ENCODE assay signal across 25 cellular contexts in genomic region chr12:28122756-28123155, GRCh38.
"Had no signal": no experiment of that assay in that cellular context is flagged by ENCODE, and none has a peak within 500 bp of the region (broad histone marks: within the 10 kb centered on the region; RNA-seq: fewer than 3 reads in every experiment).

No MANE protein-coding gene starts in this region.

- DNase-seq: dorsolateral prefrontal cortex; effector CD4-positive, alpha-beta T cell; foreskin fibroblast; gastrocnemius medialis; heart left ventricle; left cardiac atrium; left lung; midbrain; naive thymus-derived CD8-positive, alpha-beta T cell; nephron progenitor cell; nucleus accumbens; right cardiac atrium; sigmoid colon; spleen; stimulated activated naive B cell treated with anti-CD40 and anti-IgM and Interleukin-4, amounts not matched to agents 10 μg/mL and 1 μg/mL and 100 μg/mL, for 72 hours; transverse colon; upper lobe of right lung; uterus had no signal

- H3K4me3 ChIP-seq: dorsolateral prefrontal cortex, gastrocnemius medialis, heart left ventricle, hepatocyte, left lung, prostate gland, sigmoid colon, spleen, suprapubic skin, transverse colon, upper lobe of right lung, uterus had no signal

- H3K4me1 ChIP-seq: gastrocnemius medialis, heart left ventricle, left lung, prostate gland, sigmoid colon, spleen, suprapubic skin, transverse colon, upper lobe of right lung, uterus had no signal

- FAIRE-seq: colon, islet of Langerhans had no signal

- H3K4me3 Mint-ChIP-seq: naive thymus-derived CD8-positive, alpha-beta T cell; nephron progenitor cell; stimulated activated naive B cell treated with anti-CD40 and anti-IgM and Interleukin-4, amounts not matched to agents 10 μg/mL and 1 μg/mL and 100 μg/mL, for 72 hours; stimulated activated naive CD8-positive, alpha-beta T cell treated with anti-CD3 and anti-CD28 coated beads, Interleukin-15, Interleukin-2, amounts not matched to agents 100 ng/mL and 50 ng/mL, for 24 hours had no signal

- H3K27me3 ChIP-seq: dorsolateral prefrontal cortex, gastrocnemius medialis, heart left ventricle, hepatocyte, left lung, sigmoid colon, spleen, suprapubic skin, transverse colon, upper lobe of right lung, uterus had no signal

- H3K27ac Mint-ChIP-seq: naive thymus-derived CD8-positive, alpha-beta T cell; nephron progenitor cell; stimulated activated naive B cell treated with anti-CD40 and anti-IgM and Interleukin-4, amounts not matched to agents 10 μg/mL and 1 μg/mL and 100 μg/mL, for 72 hours; stimulated activated naive CD8-positive, alpha-beta T cell treated with anti-CD3 and anti-CD28 coated beads, Interleukin-15, Interleukin-2, amounts not matched to agents 100 ng/mL and 50 ng/mL, for 24 hours had no signal

- H3K9me3 Mint-ChIP-seq: naive thymus-derived CD8-positive, alpha-beta T cell; nephron progenitor cell; stimulated activated naive B cell treated with anti-CD40 and anti-IgM and Interleukin-4, amounts not matched to agents 10 μg/mL and 1 μg/mL and 100 μg/mL, for 72 hours; stimulated activated naive CD8-positive, alpha-beta T cell treated with anti-CD3 and anti-CD28 coated beads, Interleukin-15, Interleukin-2, amounts not matched to agents 100 ng/mL and 50 ng/mL, for 24 hours had no signal

- H3K4me1 Mint-ChIP-seq: naive thymus-derived CD8-positive, alpha-beta T cell; nephron progenitor cell; stimulated activated naive B cell treated with anti-CD40 and anti-IgM and Interleukin-4, amounts not matched to agents 10 μg/mL and 1 μg/mL and 100 μg/mL, for 72 hours had no signal

- H3K36me3 Mint-ChIP-seq: naive thymus-derived CD8-positive, alpha-beta T cell; stimulated activated naive B cell treated with anti-CD40 and anti-IgM and Interleukin-4, amounts not matched to agents 10 μg/mL and 1 μg/mL and 100 μg/mL, for 72 hours had no signal

- ATAC-seq: esophagus mucosa; gastrocnemius medialis; heart left ventricle; left cardiac atrium; left lung; naive thymus-derived CD8-positive, alpha-beta T cell; right cardiac atrium; stimulated activated naive B cell treated with anti-CD40 and anti-IgM and Interleukin-4, amounts not matched to agents 10 μg/mL and 1 μg/mL and 100 μg/mL, for 72 hours; upper lobe of right lung had no signal

- H3K27ac ChIP-seq: dorsolateral prefrontal cortex, gastrocnemius medialis, heart left ventricle, hepatocyte, left lung, prostate gland, sigmoid colon, spleen, suprapubic skin, transverse colon, upper lobe of right lung, uterus had no signal

- H3K36me3 ChIP-seq: gastrocnemius medialis, heart left ventricle, left lung, prostate gland, sigmoid colon, spleen, suprapubic skin, transverse colon, upper lobe of right lung, uterus had no signal

- H3K27me3 Mint-ChIP-seq: stimulated activated naive B cell treated with anti-CD40 and anti-IgM and Interleukin-4, amounts not matched to agents 10 μg/mL and 1 μg/mL and 100 μg/mL, for 72 hours; stimulated activated naive CD8-positive, alpha-beta T cell treated with anti-CD3 and anti-CD28 coated beads, Interleukin-15, Interleukin-2, amounts not matched to agents 100 ng/mL and 50 ng/mL, for 24 hours had no signal

- H3K4me2 ChIP-seq: hepatocyte had no signal

- H3K9me3 ChIP-seq: gastrocnemius medialis, heart left ventricle, left lung, prostate gland, sigmoid colon, spleen, suprapubic skin, transverse colon, upper lobe of right lung, uterus had no signal
